In genomic region chr3:186570096-186570940, GRCh38 we compare ENCODE assay signal across 8 cellular contexts. TPM values are rescaled to one million over a fixed set of nuclear protein-coding genes. Genes with fewer than 3 reads are reported as not detected.
A peak's percentile ranks its signal among the peaks of the same experiment; 100 is the strongest.
DNase-seq lines count a peak whose midpoint lies in the region; ATAC-seq and TF ChIP-seq lines count a peak whose summit lies in the region.

TSS of gene DNAJB11 (plus strand) at chr3:186570720. CDS start at chr3:186570898, 178 bp downstream.

- peak within 1 kb of the TSS; percentile 98 for H3K27ac ChIP-seq in CD8-positive, alpha-beta memory T cell (ENCODE audit: low read depth, low read length)
- peak within 1 kb of the TSS; percentile 96 for H3K27ac ChIP-seq in lower lobe of right lung

- H3K36me3 ChIP-seq in CD8-positive, alpha-beta memory T cell (ENCODE audit: insufficient read depth, low read length) = peaks cover 22% of the 10 kb centered on the region
- H3K36me3 ChIP-seq in lower lobe of right lung = peaks cover 33% of the 10 kb centered on the region

- DNase-seq in CD8-positive, alpha-beta memory T cell = peak; percentile 98 to 99 (median 99)
- DNase-seq in HS-5 (ENCODE audit: low read depth) (peak; percentile 99), lower lobe of right lung (peak; percentile 99)
- peak; percentile 100 for DNase-seq in NK-92 treated with Interleukin-12 subunit alpha and Interleukin-12 subunit beta, amount 100 ng/mL, for 24 hours (lab: John Stamatoyannopoulos, UW)
- peak; percentile 95 for DNase-seq in activated CD8-positive, alpha-beta memory T cell treated with anti-CD3 and anti-CD28 coated beads for 24 hours
- DNase-seq in effector CD4-positive, alpha-beta T cell = peak; percentile 99
- peak; percentile 94 to 99 (median 98) for DNase-seq in stimulated activated CD4-positive, alpha-beta T cell treated with anti-CD3 and anti-CD28 coated beads, TNF-alpha, amount 100 ng/mL, for 24 hours (ENCODE audit: low read depth in 3 of 3)

- TF ChIP-seq CTCF in lower lobe of right lung (IDR thresholded peaks at IDR 0.05) = no peak

- POLR2A ChIA-PET in CD8-positive, alpha-beta memory T cell (lab: Charles Lee) = interaction anchor here (0.6 to 4.3 kb wide), 8 partner anchors 14 to 633 kb away, joined by 3 to 35 read pairs (median 4); partner anchors contain the start of genes EIF4A2 and TRA2B

- H3K4me1 Mint-ChIP-seq in CD8-positive, alpha-beta memory T cell = peaks cover 56 to 75% (median 72%) of the 10 kb centered on the region in 3 donors

- H3K27me3 ChIP-seq in CD8-positive, alpha-beta memory T cell (ENCODE audit: insufficient read depth, low read length, poor library complexity, severe bottlenecking) = no peaks in the 10 kb centered on the region
- H3K27me3 ChIP-seq in lower lobe of right lung (ENCODE audit: low read depth) = no peaks in the 10 kb centered on the region

- H3K4me3 ChIP-seq in CD8-positive, alpha-beta memory T cell (ENCODE audit: low read length) = peak within 1 kb of the TSS; percentile 77
- H3K4me3 ChIP-seq in lower lobe of right lung = peak within 1 kb of the TSS; percentile 90

- peak within 1 kb of the TSS; percentile 86 to 99 (median 89) for H3K4me3 Mint-ChIP-seq in CD8-positive, alpha-beta memory T cell

- H3K4me1 ChIP-seq in CD8-positive, alpha-beta memory T cell (ENCODE audit: insufficient read depth, low read length) = peaks cover 38% of the 10 kb centered on the region
- peaks cover 39% of the 10 kb centered on the region for H3K4me1 ChIP-seq in lower lobe of right lung

- H3K9me3 ChIP-seq in CD8-positive, alpha-beta memory T cell (ENCODE audit: low read length) = no peaks in the 10 kb centered on the region
- H3K9me3 ChIP-seq in lower lobe of right lung = no peaks in the 10 kb centered on the region

- ATAC-seq in GM19468 (IDR thresholded peaks at IDR 0.05; ENCODE audit: extremely low read depth, unreplicated experiment) (peak; percentile 79), lower lobe of right lung (peak; percentile 96 to 97)

- no peaks in the 10 kb centered on the region for H3K9me3 Mint-ChIP-seq in CD8-positive, alpha-beta memory T cell

- CTCF ChIA-PET in CD8-positive, alpha-beta memory T cell (lab: Charles Lee) = interaction anchor here (1.1 to 1.6 kb wide), 8 partner anchors 12 to 632 kb away, joined by 3 to 9 read pairs (median 4); partner anchors contain the start of genes RPL39L and TRA2B

- peak within 1 kb of the TSS; percentile 93 to 100 (median 98) for H3K27ac Mint-ChIP-seq in CD8-positive, alpha-beta memory T cell

- no peaks in the 10 kb centered on the region for H3K27me3 Mint-ChIP-seq in CD8-positive, alpha-beta memory T cell

- intact Hi-C loops in lower lobe of right lung (cut with DNase I) = no loop called here

- peaks cover 0 to 52% (median 8%) of the 10 kb centered on the region in 3 donors for H3K36me3 Mint-ChIP-seq in CD8-positive, alpha-beta memory T cell

RNA-seq across cellular contexts. Expression of gene DNAJB11, which starts in this region (rescaled TPM):
- 10 to 100 TPM; 62.7 to 65.6 TPM for total RNA-seq in CD8-positive, alpha-beta memory T cell
- 48.9 TPM for polyA plus RNA-seq in CD8-positive, alpha-beta memory T cell
- total RNA-seq in lower lobe of right lung = 37.8 TPM

Comparison
In these comparisons a context has a peak if more than half of its experiments do, and no peak if none do; other contexts are left out.
1. Peak in every context shown above with its lines: DNase-seq, ATAC-seq, H3K4me3 ChIP-seq and H3K27ac ChIP-seq.